ENCODE assay signal across 13 cellular contexts in genomic region chr4:37893164-37893563, GRCh38. TPM values are rescaled to one million over a fixed set of nuclear protein-coding genes. Genes with fewer than 3 reads are reported as not detected.
DNase-seq lines count a peak whose midpoint lies in the region; ATAC-seq and TF ChIP-seq lines count a peak whose summit lies in the region.
"Had no signal": no experiment of that assay in that cellular context is flagged by ENCODE, and none has a peak within 500 bp of the region (broad histone marks: within the 10 kb centered on the region; RNA-seq: fewer than 3 reads in every experiment).

No MANE protein-coding gene starts in this region.

- peak overlapping the region; percentile 86 for H3K4me3 Mint-ChIP-seq in stimulated activated naive CD8-positive, alpha-beta T cell treated with anti-CD3 and anti-CD28 coated beads, Interleukin-15, Interleukin-2, amounts not matched to agents 100 ng/mL and 50 ng/mL, for 24 hours
- H3K4me3 Mint-ChIP-seq in activated CD4-positive, alpha-beta memory T cell treated with anti-CD3 and anti-CD28 coated beads for 36 hours = peak overlapping the region; percentile 87

- POLR2A ChIA-PET in activated CD4-positive, alpha-beta memory T cell treated with anti-CD3 and anti-CD28 coated beads for 36 hours (lab: Charles Lee) = interaction anchor here (0.6 kb wide), 1 partner anchor 293 kb away, joined by 3 read pairs; no protein-coding TSS in a partner anchor

- no peak overlapping the region for H3K27ac ChIP-seq in muscle layer of duodenum (ENCODE audit: low read length)
- H3K27ac ChIP-seq: pancreas had no signal

- peaks cover 6% of the 10 kb centered on the region for H3K27me3 Mint-ChIP-seq in stimulated activated naive CD8-positive, alpha-beta T cell treated with anti-CD3 and anti-CD28 coated beads, Interleukin-15, Interleukin-2, amounts not matched to agents 100 ng/mL and 50 ng/mL, for 24 hours
- peaks cover 4% of the 10 kb centered on the region for H3K27me3 Mint-ChIP-seq in activated CD4-positive, alpha-beta memory T cell treated with anti-CD3 and anti-CD28 coated beads for 36 hours

- peaks cover 70% of the 10 kb centered on the region for H3K4me1 Mint-ChIP-seq in stimulated activated naive CD8-positive, alpha-beta T cell treated with anti-CD3 and anti-CD28 coated beads, Interleukin-15, Interleukin-2, amounts not matched to agents 100 ng/mL and 50 ng/mL, for 24 hours (ENCODE audit: low read depth)
- peaks cover 36% of the 10 kb centered on the region for H3K4me1 Mint-ChIP-seq in activated CD4-positive, alpha-beta memory T cell treated with anti-CD3 and anti-CD28 coated beads for 36 hours (ENCODE audit: low read depth)

- H3K4me1 ChIP-seq in muscle layer of duodenum (ENCODE audit: control insufficient read depth in 1 of 2, insufficient read depth in 2 of 2, low read length in 2 of 2) = peaks cover 4 to 25% of the 10 kb centered on the region in 2 donors

- no peaks in the 10 kb centered on the region for H3K9me3 Mint-ChIP-seq in stimulated activated naive CD8-positive, alpha-beta T cell treated with anti-CD3 and anti-CD28 coated beads, Interleukin-15, Interleukin-2, amounts not matched to agents 100 ng/mL and 50 ng/mL, for 24 hours
- H3K9me3 Mint-ChIP-seq in activated CD4-positive, alpha-beta memory T cell treated with anti-CD3 and anti-CD28 coated beads for 36 hours = no peaks in the 10 kb centered on the region

- no peak for ATAC-seq in stimulated activated naive CD8-positive, alpha-beta T cell treated with anti-CD3 and anti-CD28 coated beads, Interleukin-15, Interleukin-2, amounts not matched to agents 100 U/mL and 50 U/mL, for 24 hours
- no peak for ATAC-seq in GM18505 (IDR thresholded peaks at IDR 0.05; ENCODE audit: unreplicated experiment)
- ATAC-seq: pancreas had no signal

- H3K27ac Mint-ChIP-seq in stimulated activated naive CD8-positive, alpha-beta T cell treated with anti-CD3 and anti-CD28 coated beads, Interleukin-15, Interleukin-2, amounts not matched to agents 100 ng/mL and 50 ng/mL, for 24 hours = peak overlapping the region; percentile 94
- no peak overlapping the region for H3K27ac Mint-ChIP-seq in activated CD4-positive, alpha-beta memory T cell treated with anti-CD3 and anti-CD28 coated beads for 36 hours

- CTCF ChIA-PET in activated CD4-positive, alpha-beta memory T cell treated with anti-CD3 and anti-CD28 coated beads for 36 hours (lab: Charles Lee) = interaction anchor here (0.6 to 2.3 kb wide), 4 partner anchors 78 to 838 kb away, joined by 3 to 12 read pairs (median 6); no protein-coding TSS in a partner anchor

- no peaks in the 10 kb centered on the region for H3K36me3 Mint-ChIP-seq in stimulated activated naive CD8-positive, alpha-beta T cell treated with anti-CD3 and anti-CD28 coated beads, Interleukin-15, Interleukin-2, amounts not matched to agents 100 ng/mL and 50 ng/mL, for 24 hours (ENCODE audit: low read depth)
- H3K36me3 Mint-ChIP-seq in activated CD4-positive, alpha-beta memory T cell treated with anti-CD3 and anti-CD28 coated beads for 36 hours = no peaks in the 10 kb centered on the region

- H3K36me3 ChIP-seq in muscle layer of duodenum (ENCODE audit: control insufficient read depth in 1 of 2, insufficient read depth in 2 of 2, low read length in 2 of 2) = no peaks in the 10 kb centered on the region
- H3K36me3 ChIP-seq: pancreas had no signal

- H3K4me3 ChIP-seq in muscle layer of duodenum (ENCODE audit: low read depth in 1 of 2, low read length in 2 of 2) = peak overlapping the region; percentile 60 to 85
- H3K4me3 ChIP-seq: pancreas had no signal

- DNase-seq in stimulated activated naive CD8-positive, alpha-beta T cell treated with anti-CD3 and anti-CD28 coated beads, Interleukin-15, Interleukin-2, amounts not matched to agents 100 U/mL and 50 U/mL, for 24 hours = no peak
- DNase-seq in activated CD4-positive, alpha-beta memory T cell treated with anti-CD3 and anti-CD28 coated beads for 36 hours = no peak
- DNase-seq in HuH-7 (ENCODE audit: low spot score) (no peak), T1000 (lab: John Stamatoyannopoulos, UW) (no peak), COLO829 (ENCODE audit: low spot score) (no peak)
- DNase-seq: cerebellar nuclear complex, NCI-H1417 treated with DMSO at 0.1 percent for 48 hours, NCI-H526, pancreas, trophoblast cell had no signal

- no peaks in the 10 kb centered on the region for H3K9me3 ChIP-seq in muscle layer of duodenum (ENCODE audit: control insufficient read depth in 1 of 2, low read length in 2 of 2)
- H3K9me3 ChIP-seq: pancreas had no signal

- no peaks in the 10 kb centered on the region for H3K27me3 ChIP-seq in muscle layer of duodenum (ENCODE audit: low read depth, low read length)
- H3K27me3 ChIP-seq: pancreas had no signal

- intact Hi-C loops in activated CD4-positive, alpha-beta memory T cell treated with anti-CD3 and anti-CD28 coated beads for 36 hours (cut with micrococcal nuclease) = loop anchor here (2.0 to 10.0 kb wide), 5 partner anchors 238 to 784 kb away; no protein-coding TSS in a partner anchor

- no peak for TF ChIP-seq POLR2A in GM18505 (IDR thresholded peaks at IDR 0.05; ENCODE audit: borderline replicate concordance, extremely low read depth, insufficient read depth, insufficient read length)

RNA-seq across cellular contexts. Expression of gene TBC1D1, which starts 2.3 kb away (rescaled TPM):
- total RNA-seq in activated CD4-positive, alpha-beta memory T cell treated with anti-CD3 and anti-CD28 coated beads for 36 hours = 10 to 100 TPM; 67.6 to 70.4 TPM
